1 cellular context compared by ENCODE assay signal in genomic region chr3:195686714-195687208, GRCh38.
TF ChIP-seq lines count a peak whose summit lies in the region.

No MANE protein-coding gene starts in this region.

TF ChIP-seq in K562, 482 proteins besides CTCF, POLR2A, EP300 and RAD21 (continued from another document):
- TF ChIP-seq VEZF1 (CRISPR knock-in tag; IDR thresholded peaks at IDR 0.05) = peak; percentile 50; the same call in 1 of the 2 replicates
TF ChIP-seq in K562: peak in this region for 4; not testable (repeated sequence) for 478.
